11 cellular contexts compared by ENCODE assay signal in genomic region chr21:37208741-37209225, GRCh38. TPM values are rescaled to one million over a fixed set of nuclear protein-coding genes. Genes with fewer than 3 reads are reported as not detected.
A peak's percentile ranks its signal among the peaks of the same experiment; 100 is the strongest.
DNase-seq lines count a peak whose midpoint lies in the region; ATAC-seq, FAIRE-seq and TF ChIP-seq lines count a peak whose summit lies in the region.
"Had no signal": no experiment of that assay in that cellular context is flagged by ENCODE, and none has a peak within 500 bp of the region (broad histone marks: within the 10 kb centered on the region; RNA-seq: fewer than 3 reads in every experiment).

No MANE protein-coding gene starts in this region.

- peaks cover 17% of the 10 kb centered on the region for H3K4me1 Mint-ChIP-seq in activated CD4-positive, alpha-beta T cell treated with anti-CD3 and anti-CD28 coated beads for 36 hours
- H3K4me1 Mint-ChIP-seq in activated T-cell treated with anti-CD3 and anti-CD28 coated beads, Interleukin-2, amount 50 U/mL, for 72 hours (ENCODE audit: low read depth): peaks cover 24% of the 10 kb centered on the region

- peaks cover 2% of the 10 kb centered on the region for H3K9me3 Mint-ChIP-seq in activated CD4-positive, alpha-beta T cell treated with anti-CD3 and anti-CD28 coated beads for 36 hours (ENCODE audit: low read depth)
- peaks cover 2 to 3% of the 10 kb centered on the region in 2 donors for H3K9me3 Mint-ChIP-seq in activated T-cell treated with anti-CD3 and anti-CD28 coated beads, Interleukin-2, amount 50 U/mL, for 72 hours

- POLR2A ChIA-PET in activated CD4-positive, alpha-beta T cell treated with anti-CD3 and anti-CD28 coated beads for 36 hours (lab: Charles Lee): interaction anchor here (1.1 kb wide), 1 partner anchor 16 kb away, joined by 3 read pairs; no protein-coding TSS in a partner anchor
- POLR2A ChIA-PET in PC-3 (lab: Charles Lee; ENCODE audit: unreplicated experiment): no interaction called here

- H4K20me1 ChIP-seq in Karpas-422 (ENCODE audit: insufficient read depth, low read depth, low read length): no peaks in the 10 kb centered on the region
- H4K20me1 ChIP-seq in PC-3 (ENCODE audit: low read length): no peaks in the 10 kb centered on the region

- no peaks in the 10 kb centered on the region for H3F3A ChIP-seq in PC-3 (ENCODE audit: low read length, unreplicated experiment)

- peak overlapping the region; percentile 56 for H3K9ac ChIP-seq in Karpas-422 (ENCODE audit: low read length)
- no peak overlapping the region for H3K9ac ChIP-seq in PC-3 (ENCODE audit: low read length)

- H3K36me3 Mint-ChIP-seq in activated CD4-positive, alpha-beta T cell treated with anti-CD3 and anti-CD28 coated beads for 36 hours (ENCODE audit: low read depth): peaks cover 1% of the 10 kb centered on the region
- H3K36me3 Mint-ChIP-seq in activated T-cell treated with anti-CD3 and anti-CD28 coated beads, Interleukin-2, amount 50 U/mL, for 72 hours (ENCODE audit: insufficient read depth in 2 of 2): peaks cover 0 to 1% of the 10 kb centered on the region in 2 donors

- intact Hi-C loops in activated CD4-positive, alpha-beta T cell treated with anti-CD3 and anti-CD28 coated beads for 36 hours (cut with DNase I, micrococcal nuclease): no loop called here
- intact Hi-C loops in PC-3 (cut with micrococcal nuclease): no loop called here

- H3K9me3 ChIP-seq in Karpas-422 (ENCODE audit: low read length) (0 out of 2 replicates have a peak, but pooled peaks cover 3% of the 10 kb centered on the region), PC-3 (ENCODE audit: low read length) (no peaks in the 10 kb centered on the region)
- H3K9me3 ChIP-seq: colonic mucosa had no signal

- BruUV-seq in PC-3 (replicated peaks; lab: Mats Ljungman, UMichigan): no TSS peak

- no peak for TF ChIP-seq POLR2A in GM12892 (IDR thresholded peaks at IDR 0.05; ENCODE audit: low read depth, low read length)

- CTCF ChIA-PET in activated CD4-positive, alpha-beta T cell treated with anti-CD3 and anti-CD28 coated beads for 36 hours (lab: Charles Lee): interaction anchor here (1.9 kb wide), 1 partner anchor 9 kb away, joined by 3 read pairs; no protein-coding TSS in a partner anchor
- CTCF ChIA-PET in PC-3 (lab: Charles Lee): no interaction called here

- no peaks in the 10 kb centered on the region for H3K27me3 ChIP-seq in Karpas-422 (ENCODE audit: low read length)
- H3K27me3 ChIP-seq in PC-3 (ENCODE audit: low read length): no peaks in the 10 kb centered on the region
- H3K27me3 ChIP-seq: colonic mucosa had no signal

- H3K4me1 ChIP-seq in Karpas-422 (ENCODE audit: low read length) (peaks cover 46% of the 10 kb centered on the region), PC-3 (ENCODE audit: insufficient read depth, low read length) (peaks cover 8% of the 10 kb centered on the region; the same call in 1 of the 2 replicates)
- H3K4me1 ChIP-seq: colonic mucosa had no signal

- peaks cover 2% of the 10 kb centered on the region for H3K27me3 Mint-ChIP-seq in activated CD4-positive, alpha-beta T cell treated with anti-CD3 and anti-CD28 coated beads for 36 hours
- no peaks in the 10 kb centered on the region for H3K27me3 Mint-ChIP-seq in activated T-cell treated with anti-CD3 and anti-CD28 coated beads, Interleukin-2, amount 50 U/mL, for 72 hours (ENCODE audit: low read depth)

- peak overlapping the region; percentile 63 for H3K27ac ChIP-seq in Karpas-422 (ENCODE audit: low read length)
- H3K27ac ChIP-seq in PC-3 (ENCODE audit: low read length): no peak overlapping the region
- H3K27ac ChIP-seq: colonic mucosa had no signal

- FAIRE-seq in GM12892 (lab: Jason Lieb, UNC): peak; percentile 68
- FAIRE-seq: keratinocyte had no signal

- H3K4me3 ChIP-seq in Karpas-422 (ENCODE audit: low read length): peak overlapping the region; percentile 56
- H3K4me3 ChIP-seq in PC-3 (ENCODE audit: low read length): no peak overlapping the region
- H3K4me3 ChIP-seq: colonic mucosa had no signal

- TF ChIP-seq CTCF in PC-3 (conservative IDR thresholded peaks at IDR 0.05; ENCODE audit: low read depth, low read length): no peak

- DNase-seq in GM12892 (ENCODE audit: insufficient read length): peak; percentile 55
- peak; percentile 74 for DNase-seq in Karpas-422
- peak; percentile 8 for DNase-seq in midbrain (lab: John Stamatoyannopoulos, UW)
- DNase-seq in activated CD4-positive, alpha-beta T cell treated with anti-CD3 and anti-CD28 coated beads for 36 hours: no peak
- DNase-seq in activated T-cell treated with anti-CD3 and anti-CD28 coated beads, Interleukin-2, amount 50 U/mL, for 72 hours: no peak
- no peak for DNase-seq in PC-3
- DNase-seq: colonic mucosa, DND-41 had no signal

- H2AFZ ChIP-seq in Karpas-422 (ENCODE audit: low read length) (peak overlapping the region; percentile 14; the same call in 1 of the 2 replicates), PC-3 (ENCODE audit: low read length) (no peak overlapping the region)

- peak overlapping the region; percentile 67 for H3K4me2 ChIP-seq in Karpas-422 (ENCODE audit: low read depth, low read length, poor library complexity, severe bottlenecking)
- H3K4me2 ChIP-seq in PC-3 (ENCODE audit: low read length): no peak overlapping the region

- H3K79me2 ChIP-seq in Karpas-422 (ENCODE audit: low read length) (no peaks in the 10 kb centered on the region), PC-3 (ENCODE audit: low read length) (no peaks in the 10 kb centered on the region)

- no peak overlapping the region for H3K4me3 Mint-ChIP-seq in activated CD4-positive, alpha-beta T cell treated with anti-CD3 and anti-CD28 coated beads for 36 hours
- H3K4me3 Mint-ChIP-seq in activated T-cell treated with anti-CD3 and anti-CD28 coated beads, Interleukin-2, amount 50 U/mL, for 72 hours: peak overlapping the region in 1 of 2 donors; percentile 72

- H3K36me3 ChIP-seq in Karpas-422 (ENCODE audit: insufficient read depth, low read length): peaks cover 6% of the 10 kb centered on the region
- H3K36me3 ChIP-seq in PC-3 (ENCODE audit: low read depth, low read length): no peaks in the 10 kb centered on the region
- H3K36me3 ChIP-seq: colonic mucosa had no signal

- H3K9me2 ChIP-seq in Karpas-422 (replicated peaks; ENCODE audit: insufficient read depth, low read length) (no peaks in the 10 kb centered on the region), PC-3 (replicated peaks; ENCODE audit: low read length) (no peaks in the 10 kb centered on the region)

- peak; percentile 37 for ATAC-seq in GM21529 (IDR thresholded peaks at IDR 0.05; ENCODE audit: unreplicated experiment)
- no peak for ATAC-seq in HG02763 (IDR thresholded peaks at IDR 0.05; ENCODE audit: unreplicated experiment)
- ATAC-seq in activated CD4-positive, alpha-beta T cell treated with anti-CD3 and anti-CD28 coated beads for 36 hours: no peak
- ATAC-seq in activated T-cell treated with anti-CD3 and anti-CD28 coated beads, Interleukin-2, amount 50 U/mL, for 72 hours (replicated peaks in 1 of 2): no peak
- no peak for ATAC-seq in PC-3

- H3K27ac Mint-ChIP-seq in activated CD4-positive, alpha-beta T cell treated with anti-CD3 and anti-CD28 coated beads for 36 hours: no peak overlapping the region
- H3K27ac Mint-ChIP-seq in activated T-cell treated with anti-CD3 and anti-CD28 coated beads, Interleukin-2, amount 50 U/mL, for 72 hours: no peak overlapping the region

RNA-seq across cellular contexts. Expression of gene VPS26C, which starts 58.4 kb away (rescaled TPM):
- 46.2 TPM for polyA plus RNA-seq in GM12892 (2012; ENCODE audit: missing spikeins)
- total RNA-seq in Karpas-422 (2014; rRNA removed; shearing (Covaris generic); ENCODE audit: low replicate concordance): 36.7 and 43.2 TPM in 2 replicates
- 10 to 100 TPM; 54.8 to 61.7 TPM for total RNA-seq in activated CD4-positive, alpha-beta T cell treated with anti-CD3 and anti-CD28 coated beads for 36 hours
- 10 to 100 TPM; 70.5 to 74.7 TPM for total RNA-seq in activated T-cell treated with anti-CD3 and anti-CD28 coated beads, Interleukin-2, amount 50 U/mL, for 72 hours
- total RNA-seq in PC-3 (2014; rRNA removed): 46.8 and 63.3 TPM in 2 replicates

Comparison
In these comparisons a context has a peak if more than half of its experiments do, and no peak if none do; other contexts are left out.
1. DNase-seq: peak in GM12892 (single experiment), Karpas-422 (single experiment) and midbrain (single experiment); none in activated CD4-positive, alpha-beta T cell treated with anti-CD3 and anti-CD28 coated beads for 36 hours (single experiment), activated T-cell treated with anti-CD3 and anti-CD28 coated beads, Interleukin-2, amount 50 U/mL, for 72 hours (0 of 2) and PC-3 (single experiment).